1 cellular context compared by ENCODE assay signal in the genomic region with DNA sequence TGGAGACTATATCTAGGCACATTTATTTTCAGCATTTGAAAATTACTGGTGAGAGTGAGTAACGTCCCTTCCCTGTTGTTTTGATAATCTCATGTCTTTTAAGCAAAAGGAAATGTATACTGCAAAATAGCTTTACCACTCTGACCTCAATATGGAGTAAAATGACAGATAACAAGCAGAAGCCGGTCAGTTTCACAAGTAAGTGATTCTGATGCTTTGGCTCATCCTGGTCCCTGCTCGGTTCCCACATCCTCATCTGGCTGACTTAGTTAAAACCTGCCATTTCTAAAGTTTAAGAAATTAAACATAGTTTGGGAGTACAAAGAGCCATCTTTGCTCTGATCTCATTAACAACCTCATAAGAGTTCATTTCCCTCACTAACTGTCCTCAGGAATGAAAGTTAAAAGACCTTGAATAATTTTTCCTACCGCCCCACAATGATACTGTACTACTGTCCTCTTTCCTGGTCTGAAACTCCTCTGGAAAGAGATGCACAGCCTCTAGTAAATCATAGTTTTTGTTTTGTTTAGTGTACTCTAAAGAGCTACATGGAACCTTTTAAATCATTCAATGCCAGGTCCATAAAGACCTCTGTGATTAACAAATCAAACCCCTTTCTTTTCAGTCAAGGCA.
TF ChIP-seq lines count a peak whose summit lies in the region.

No MANE protein-coding gene starts in this region.

TF ChIP-seq in HCT116, 20 proteins besides CTCF, POLR2A, EP300 and RAD21 (continued from another document):
- TF ChIP-seq, protein P1, sequence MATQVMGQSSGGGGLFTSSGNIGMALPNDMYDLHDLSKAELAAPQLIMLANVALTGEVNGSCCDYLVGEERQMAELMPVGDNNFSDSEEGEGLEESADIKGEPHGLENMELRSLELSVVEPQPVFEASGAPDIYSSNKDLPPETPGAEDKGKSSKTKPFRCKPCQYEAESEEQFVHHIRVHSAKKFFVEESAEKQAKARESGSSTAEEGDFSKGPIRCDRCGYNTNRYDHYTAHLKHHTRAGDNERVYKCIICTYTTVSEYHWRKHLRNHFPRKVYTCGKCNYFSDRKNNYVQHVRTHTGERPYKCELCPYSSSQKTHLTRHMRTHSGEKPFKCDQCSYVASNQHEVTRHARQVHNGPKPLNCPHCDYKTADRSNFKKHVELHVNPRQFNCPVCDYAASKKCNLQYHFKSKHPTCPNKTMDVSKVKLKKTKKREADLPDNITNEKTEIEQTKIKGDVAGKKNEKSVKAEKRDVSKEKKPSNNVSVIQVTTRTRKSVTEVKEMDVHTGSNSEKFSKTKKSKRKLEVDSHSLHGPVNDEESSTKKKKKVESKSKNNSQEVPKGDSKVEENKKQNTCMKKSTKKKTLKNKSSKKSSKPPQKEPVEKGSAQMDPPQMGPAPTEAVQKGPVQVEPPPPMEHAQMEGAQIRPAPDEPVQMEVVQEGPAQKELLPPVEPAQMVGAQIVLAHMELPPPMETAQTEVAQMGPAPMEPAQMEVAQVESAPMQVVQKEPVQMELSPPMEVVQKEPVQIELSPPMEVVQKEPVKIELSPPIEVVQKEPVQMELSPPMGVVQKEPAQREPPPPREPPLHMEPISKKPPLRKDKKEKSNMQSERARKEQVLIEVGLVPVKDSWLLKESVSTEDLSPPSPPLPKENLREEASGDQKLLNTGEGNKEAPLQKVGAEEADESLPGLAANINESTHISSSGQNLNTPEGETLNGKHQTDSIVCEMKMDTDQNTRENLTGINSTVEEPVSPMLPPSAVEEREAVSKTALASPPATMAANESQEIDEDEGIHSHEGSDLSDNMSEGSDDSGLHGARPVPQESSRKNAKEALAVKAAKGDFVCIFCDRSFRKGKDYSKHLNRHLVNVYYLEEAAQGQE (IDR thresholded peaks at IDR 0.05; ENCODE audit: low read depth), result no peak
- TF ChIP-seq POLR2AphosphoS5 (IDR thresholded peaks at IDR 0.05; ENCODE audit: low read depth, low read length) (no peak), EGR1 (IDR thresholded peaks at IDR 0.05; ENCODE audit: low read depth) (no peak), EZH2phosphoT487 (IDR thresholded peaks at IDR 0.05; ENCODE audit: borderline replicate concordance) (no peak), CBX3 (IDR thresholded peaks at IDR 0.05; ENCODE audit: low read depth) (no peak)
- TF ChIP-seq, protein P2, sequence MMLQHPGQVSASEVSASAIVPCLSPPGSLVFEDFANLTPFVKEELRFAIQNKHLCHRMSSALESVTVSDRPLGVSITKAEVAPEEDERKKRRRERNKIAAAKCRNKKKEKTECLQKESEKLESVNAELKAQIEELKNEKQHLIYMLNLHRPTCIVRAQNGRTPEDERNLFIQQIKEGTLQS (IDR thresholded peaks at IDR 0.05), result no peak
